Comparison of ENCODE assay signal across 1 cellular context in the genomic region with DNA sequence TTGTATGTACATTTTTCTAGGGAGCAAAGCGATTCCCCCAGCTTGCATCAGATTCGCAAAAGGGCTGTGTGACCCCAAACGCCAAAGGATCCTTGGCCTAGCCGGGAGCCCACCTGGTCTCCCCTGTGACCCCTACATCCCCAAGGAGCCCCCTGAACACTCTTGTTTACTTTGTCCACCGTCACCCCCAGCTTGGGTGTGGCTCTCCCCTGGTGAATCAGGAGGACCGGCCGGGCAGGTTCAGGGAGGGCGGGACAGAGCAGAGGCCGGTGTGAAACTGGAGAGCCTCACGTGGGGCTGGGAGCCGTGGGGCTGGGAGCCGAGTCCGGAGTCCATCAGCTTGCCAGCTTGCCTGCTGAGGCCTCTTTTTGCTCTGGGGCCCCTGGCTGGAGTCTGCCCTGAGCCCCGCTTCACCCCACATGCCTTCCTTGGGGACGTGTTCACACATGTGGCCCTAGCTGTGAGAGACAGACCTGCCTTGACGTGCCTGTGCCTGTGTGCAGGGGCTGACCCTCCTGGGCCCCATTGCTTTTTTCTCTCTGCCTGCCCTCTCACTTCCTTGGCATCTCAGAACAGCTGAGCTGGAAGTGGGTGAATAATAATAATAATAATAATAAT.
TF ChIP-seq lines count a peak whose summit lies in the region.

No MANE protein-coding gene starts in this region.

TF ChIP-seq in K562, 482 proteins besides CTCF, POLR2A, EP300 and RAD21 (continued from another document):
- TF ChIP-seq, protein P1, sequence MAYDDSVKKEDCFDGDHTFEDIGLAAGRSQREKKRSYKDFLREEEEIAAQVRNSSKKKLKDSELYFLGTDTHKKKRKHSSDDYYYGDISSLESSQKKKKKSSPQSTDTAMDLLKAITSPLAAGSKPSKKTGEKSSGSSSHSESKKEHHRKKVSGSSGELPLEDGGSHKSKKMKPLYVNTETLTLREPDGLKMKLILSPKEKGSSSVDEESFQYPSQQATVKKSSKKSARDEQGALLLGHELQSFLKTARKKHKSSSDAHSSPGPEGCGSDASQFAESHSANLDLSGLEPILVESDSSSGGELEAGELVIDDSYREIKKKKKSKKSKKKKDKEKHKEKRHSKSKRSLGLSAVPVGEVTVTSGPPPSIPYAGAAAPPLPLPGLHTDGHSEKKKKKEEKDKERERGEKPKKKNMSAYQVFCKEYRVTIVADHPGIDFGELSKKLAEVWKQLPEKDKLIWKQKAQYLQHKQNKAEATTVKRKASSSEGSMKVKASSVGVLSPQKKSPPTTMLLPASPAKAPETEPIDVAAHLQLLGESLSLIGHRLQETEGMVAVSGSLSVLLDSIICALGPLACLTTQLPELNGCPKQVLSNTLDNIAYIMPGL (CRISPR knock-in tag; IDR thresholded peaks at IDR 0.05) = no peak
- peak in 1 of 2 experiments; percentile 76; a peak in 1 of 4 replicates for TF ChIP-seq SIN3A (IDR thresholded peaks at IDR 0.05; ENCODE audit: borderline replicate concordance in 2 of 2, control insufficient read depth in 1 of 2, low read depth in 2 of 2, low read length in 2 of 2)
- TF ChIP-seq FOXA3 (CRISPR knock-in tag; conservative IDR thresholded peaks at IDR 0.05 in 1 of 2, IDR thresholded peaks at IDR 0.05 in 1 of 2) = peak in 1 of 2 experiments; percentile 70; a peak in 1 of 4 replicates
- TF ChIP-seq RBFOX2 (IDR thresholded peaks at IDR 0.05; ENCODE audit: low read depth, low read length) = peak; percentile 71
- no peak for TF ChIP-seq JUN (IDR thresholded peaks at IDR 0.05; ENCODE audit: borderline replicate concordance, low read depth, low read length)
- TF ChIP-seq JUN (CRISPR knock-in tag; IDR thresholded peaks at IDR 0.05; ENCODE audit: borderline replicate concordance) = no peak
- no peak for TF ChIP-seq IRF2 (CRISPR knock-in tag; IDR thresholded peaks at IDR 0.05)
- TF ChIP-seq, protein P2, sequence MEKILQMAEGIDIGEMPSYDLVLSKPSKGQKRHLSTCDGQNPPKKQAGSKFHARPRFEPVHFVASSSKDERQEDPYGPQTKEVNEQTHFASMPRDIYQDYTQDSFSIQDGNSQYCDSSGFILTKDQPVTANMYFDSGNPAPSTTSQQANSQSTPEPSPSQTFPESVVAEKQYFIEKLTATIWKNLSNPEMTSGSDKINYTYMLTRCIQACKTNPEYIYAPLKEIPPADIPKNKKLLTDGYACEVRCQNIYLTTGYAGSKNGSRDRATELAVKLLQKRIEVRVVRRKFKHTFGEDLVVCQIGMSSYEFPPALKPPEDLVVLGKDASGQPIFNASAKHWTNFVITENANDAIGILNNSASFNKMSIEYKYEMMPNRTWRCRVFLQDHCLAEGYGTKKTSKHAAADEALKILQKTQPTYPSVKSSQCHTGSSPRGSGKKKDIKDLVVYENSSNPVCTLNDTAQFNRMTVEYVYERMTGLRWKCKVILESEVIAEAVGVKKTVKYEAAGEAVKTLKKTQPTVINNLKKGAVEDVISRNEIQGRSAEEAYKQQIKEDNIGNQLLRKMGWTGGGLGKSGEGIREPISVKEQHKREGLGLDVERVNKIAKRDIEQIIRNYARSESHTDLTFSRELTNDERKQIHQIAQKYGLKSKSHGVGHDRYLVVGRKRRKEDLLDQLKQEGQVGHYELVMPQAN (IDR thresholded peaks at IDR 0.05; ENCODE audit: borderline replicate concordance) = peak; percentile 58; the same call in 1 of the 2 replicates
- TF ChIP-seq POLR3A (IDR thresholded peaks at IDR 0.05; ENCODE audit: borderline replicate concordance, extremely low read depth, insufficient read depth, insufficient read length) = no peak
- TF ChIP-seq, protein P3, sequence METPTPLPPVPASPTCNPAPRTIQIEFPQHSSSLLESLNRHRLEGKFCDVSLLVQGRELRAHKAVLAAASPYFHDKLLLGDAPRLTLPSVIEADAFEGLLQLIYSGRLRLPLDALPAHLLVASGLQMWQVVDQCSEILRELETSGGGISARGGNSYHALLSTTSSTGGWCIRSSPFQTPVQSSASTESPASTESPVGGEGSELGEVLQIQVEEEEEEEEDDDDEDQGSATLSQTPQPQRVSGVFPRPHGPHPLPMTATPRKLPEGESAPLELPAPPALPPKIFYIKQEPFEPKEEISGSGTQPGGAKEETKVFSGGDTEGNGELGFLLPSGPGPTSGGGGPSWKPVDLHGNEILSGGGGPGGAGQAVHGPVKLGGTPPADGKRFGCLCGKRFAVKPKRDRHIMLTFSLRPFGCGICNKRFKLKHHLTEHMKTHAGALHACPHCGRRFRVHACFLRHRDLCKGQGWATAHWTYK (CRISPR knock-in tag; IDR thresholded peaks at IDR 0.05) = 0 out of 2 replicates have a peak, but pooled peaks have one; percentile 43
- TF ChIP-seq HDAC1 (IDR thresholded peaks at IDR 0.05) = peak in 1 of 2 experiments; percentile 69; a peak in 2 of 4 replicates
- TF ChIP-seq CEBPG (CRISPR knock-in tag; IDR thresholded peaks at IDR 0.05) = peak; percentile 58; the same call in 1 of the 2 replicates
- no peak for TF ChIP-seq CEBPG (tag; conservative IDR thresholded peaks at IDR 0.05 in 1 of 2, IDR thresholded peaks at IDR 0.05 in 1 of 2)
- TF ChIP-seq, protein P4, sequence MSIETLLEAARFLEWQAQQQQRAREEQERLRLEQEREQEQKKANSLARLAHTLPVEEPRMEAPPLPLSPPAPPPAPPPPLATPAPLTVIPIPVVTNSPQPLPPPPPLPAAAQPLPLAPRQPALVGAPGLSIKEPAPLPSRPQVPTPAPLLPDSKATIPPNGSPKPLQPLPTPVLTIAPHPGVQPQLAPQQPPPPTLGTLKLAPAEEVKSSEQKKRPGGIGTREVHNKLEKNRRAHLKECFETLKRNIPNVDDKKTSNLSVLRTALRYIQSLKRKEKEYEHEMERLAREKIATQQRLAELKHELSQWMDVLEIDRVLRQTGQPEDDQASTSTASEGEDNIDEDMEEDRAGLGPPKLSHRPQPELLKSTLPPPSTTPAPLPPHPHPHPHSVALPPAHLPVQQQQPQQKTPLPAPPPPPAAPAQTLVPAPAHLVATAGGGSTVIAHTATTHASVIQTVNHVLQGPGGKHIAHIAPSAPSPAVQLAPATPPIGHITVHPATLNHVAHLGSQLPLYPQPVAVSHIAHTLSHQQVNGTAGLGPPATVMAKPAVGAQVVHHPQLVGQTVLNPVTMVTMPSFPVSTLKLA (conservative IDR thresholded peaks at IDR 0.05) = peak in 1 of 2 experiments; percentile 70
- TF ChIP-seq MTA2 (IDR thresholded peaks at IDR 0.05; ENCODE audit: low read depth) = no peak
